In genomic region chr10:60943372-60944158, GRCh38 we compare ENCODE assay signal across 8 cellular contexts. TPM values are rescaled to one million over a fixed set of nuclear protein-coding genes. Genes with fewer than 3 reads are reported as not detected.
A peak's percentile ranks its signal among the peaks of the same experiment; 100 is the strongest.
DNase-seq lines count a peak whose midpoint lies in the region; ATAC-seq and TF ChIP-seq lines count a peak whose summit lies in the region.

No MANE protein-coding gene starts in this region.

- CTCF ChIA-PET in GM10248 (lab: Yijun Ruan, JAX) (interaction anchor here (1.7 to 1.9 kb wide), 2 partner anchors 8 to 17 kb away, joined by 5 to 7 read pairs; no protein-coding TSS in a partner anchor), OCI-LY7 (lab: Charles Lee; ENCODE audit: unreplicated experiment) (interaction anchor here (0.6 kb wide), 1 partner anchor 128 kb away, joined by 6 read pairs; no protein-coding TSS in a partner anchor)

- no peaks in the 10 kb centered on the region for H4K20me1 ChIP-seq in osteoblast (ENCODE audit: insufficient read depth, low read length)
- H4K20me1 ChIP-seq in OCI-LY7 (ENCODE audit: insufficient read depth, low read length), result no peaks in the 10 kb centered on the region

- TF ChIP-seq CTCF in GM10248 (IDR thresholded peaks at IDR 0.05; ENCODE audit: control extremely low read depth, extremely low read depth, low read depth, missing control alignments) (no peak), osteoblast (IDR thresholded peaks at IDR 0.05; ENCODE audit: extremely low read depth, low read depth, low read length) (no peak), OCI-LY7 (conservative IDR thresholded peaks at IDR 0.05; ENCODE audit: low read length) (no peak)

- H3K27me3 ChIP-seq in osteoblast (ENCODE audit: insufficient read depth, low read length), result no peaks in the 10 kb centered on the region

- peaks cover 21% of the 10 kb centered on the region for H3K79me2 ChIP-seq in osteoblast (ENCODE audit: insufficient read depth, low read length)
- no peaks in the 10 kb centered on the region for H3K79me2 ChIP-seq in OCI-LY7 (ENCODE audit: insufficient read depth, low read depth, low read length)

- ATAC-seq in HG02938 (IDR thresholded peaks at IDR 0.05; ENCODE audit: unreplicated experiment), result peak; percentile 35
- peak; percentile 64 to 70 for ATAC-seq in left cardiac atrium

- H3K27ac ChIP-seq in osteoblast (ENCODE audit: low read depth, low read length), result peak overlapping the region; percentile 96
- no peak overlapping the region for H3K27ac ChIP-seq in OCI-LY7 (ENCODE audit: low read depth, low read length, poor library complexity, severe bottlenecking)

- H3K4me3 ChIP-seq in osteoblast (ENCODE audit: insufficient read depth, low read length), result peak overlapping the region; percentile 86
- no peak overlapping the region for H3K4me3 ChIP-seq in OCI-LY7 (ENCODE audit: low read depth, low read length, poor library complexity, severe bottlenecking)

- DNase-seq in 8988T (peak; percentile 18), GM10248 (ENCODE audit: extremely low spot score) (peak; percentile 17), NCI-H748 treated with DMSO at 0.1 percent for 48 hours (lab: John Stamatoyannopoulos, UW) (peak; percentile 39), amniotic stem cell (lab: John Stamatoyannopoulos, UW) (peak; percentile 15), left cardiac atrium (peak; percentile 74), osteoblast (ENCODE audit: insufficient read length, low spot score, missing footprints) (peak; percentile 89), OCI-LY7 (ENCODE audit: low spot score) (no peak)

- POLR2A ChIA-PET in GM10248 (lab: Yijun Ruan, JAX), result interaction anchor here (0.6 kb wide), 1 partner anchor 446 kb away, joined by 5 read pairs; no protein-coding TSS in a partner anchor
- POLR2A ChIA-PET in OCI-LY7 (lab: Charles Lee), result interaction anchor here (0.6 kb wide), 1 partner anchor 1057 kb away, joined by 6 read pairs; no protein-coding TSS in a partner anchor

- H2AFZ ChIP-seq in osteoblast (ENCODE audit: low read length), result peak overlapping the region; percentile 68
- no peak overlapping the region for H2AFZ ChIP-seq in OCI-LY7 (ENCODE audit: low read length)

- no peaks in the 10 kb centered on the region for H3K36me3 ChIP-seq in osteoblast (ENCODE audit: insufficient read depth, low read length)
- no peaks in the 10 kb centered on the region for H3K36me3 ChIP-seq in OCI-LY7 (ENCODE audit: insufficient read depth, low read length)

- no peaks in the 10 kb centered on the region for H3K9me2 ChIP-seq in OCI-LY7 (ENCODE audit: insufficient read depth, low read length)

- no TSS peak for BruUV-seq in OCI-LY7 (replicated peaks; lab: Mats Ljungman, UMichigan)

- H3K9me3 ChIP-seq in osteoblast (ENCODE audit: low read depth, low read length), result no peaks in the 10 kb centered on the region
- H3K9me3 ChIP-seq in OCI-LY7 (ENCODE audit: low read length), result no peaks in the 10 kb centered on the region

- H3K4me1 ChIP-seq in osteoblast (ENCODE audit: insufficient read depth, low read length) (peaks cover 16% of the 10 kb centered on the region), OCI-LY7 (ENCODE audit: insufficient read depth, low read length, poor library complexity, severe bottlenecking) (no peaks in the 10 kb centered on the region)

- H3K4me2 ChIP-seq in osteoblast (ENCODE audit: insufficient read depth, low read length) (peak overlapping the region; percentile 86), OCI-LY7 (ENCODE audit: low read length) (no peak overlapping the region)

- intact Hi-C loops in left cardiac atrium (cut with DNase I), result loop anchor here (5.0 to 10.0 kb wide), 2 partner anchors 41 to 59 kb away; no protein-coding TSS in a partner anchor
- intact Hi-C loops in OCI-LY7 (cut with micrococcal nuclease; ENCODE audit: unreplicated experiment), result no loop called here

RNA-seq across cellular contexts. Expression of gene RHOBTB1, which starts 0.4 kb away (rescaled TPM):
- total RNA-seq in left cardiac atrium (10 to 100 TPM in 1 of 2 donors, 1 to 10 TPM in 1; 9.5 to 14.1 TPM), osteoblast (32.9 and 38.0 TPM in 2 replicates), OCI-LY7 (2022) (0.07 TPM in 1 of 2 replicates, not detected in the other)
- not detected in 2 replicates for total RNA-seq in OCI-LY7 (2014; rRNA removed; shearing (Covaris generic))

Comparison
In these comparisons a context has a peak if more than half of its experiments do, and no peak if none do; other contexts are left out.
1. RNA of gene RHOBTB1, which starts 0.4 kb away (total RNA-seq): 32.9 to 38.0 TPM in osteoblast and 9.5 to 14.1 TPM in left cardiac atrium; 0.07 TPM in OCI-LY7; every median in the first group is over 4 times any median in the second.